In the genomic region with DNA sequence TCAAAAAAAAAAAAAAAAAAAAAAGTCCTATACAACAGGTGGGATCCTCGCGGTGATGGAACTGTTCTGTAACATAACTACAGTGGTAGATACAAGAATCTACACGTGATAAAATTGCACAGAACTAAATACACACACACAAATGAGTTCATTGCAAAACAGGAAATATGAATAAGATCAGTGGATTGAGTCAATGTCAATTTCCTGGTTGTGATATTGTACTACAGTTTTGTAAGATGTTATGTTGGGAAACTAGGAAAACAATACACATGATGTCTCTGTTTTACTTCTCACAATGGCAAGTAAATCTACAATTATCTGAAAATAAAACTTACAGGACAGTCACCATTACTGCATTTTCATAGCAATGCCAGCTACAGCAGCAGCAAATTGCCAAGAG, we compare ENCODE assay signal across 16 cellular contexts. TPM values are rescaled to one million over a fixed set of nuclear protein-coding genes. Genes with fewer than 3 reads are reported as not detected.
DNase-seq lines count a peak whose midpoint lies in the region; ATAC-seq and TF ChIP-seq lines count a peak whose summit lies in the region.
"Had no signal": no experiment of that assay in that cellular context is flagged by ENCODE, and none has a peak within 500 bp of the region (broad histone marks: within the 10 kb centered on the region; RNA-seq: fewer than 3 reads in every experiment).

No MANE protein-coding gene starts in this region.

- no peaks in the 10 kb centered on the region for H3K9me2 ChIP-seq in GM23248 (ENCODE audit: insufficient read depth)

- no peaks in the 10 kb centered on the region for H3K9me3 ChIP-seq in GM23248 (ENCODE audit: low read depth)
- no peaks in the 10 kb centered on the region for H3K9me3 ChIP-seq in neutrophil

- ATAC-seq in GM21528 (IDR thresholded peaks at IDR 0.05; ENCODE audit: low FRiP score, unreplicated experiment) = no peak
- ATAC-seq: left ventricle myocardium superior had no signal

- no peak for TF ChIP-seq CTCF in neutrophil (IDR thresholded peaks at IDR 0.05)

- WGBS in GM23248 (ENCODE audit: low coverage in 1 of 2, low lambda C conversion rate in 2 of 2, missing lambda C conversion rate in 2 of 2), 2 experiments = 78 to 81% methylated on average over 3 of the region's 3 CpGs

- DNase-seq in GM23248 (peak; percentile 52), NOMO-1 treated with DMSO at 0.1 percent for 48 hours (lab: John Stamatoyannopoulos, UW; ENCODE audit: unreplicated experiment) (peak; percentile 81), dermis microvascular lymphatic vessel endothelial cell (ENCODE audit: low read depth in 2 of 2) (peak; percentile 57 to 90), iPS-NIHi7 (ENCODE audit: extremely low spot score) (no peak), medulla oblongata (ENCODE audit: extremely low spot score) (no peak), NCI-H1105 (lab: John Stamatoyannopoulos, UW) (no peak)
- DNase-seq: activated CD4-positive, alpha-beta T cell treated with anti-CD3 and anti-CD28 coated beads for 1 hour; activated CD8-positive, alpha-beta memory T cell treated with anti-CD3 and anti-CD28 coated beads, Interleukin-2, amount 50 U/mL, for 48 hours; activated naive CD4-positive, alpha-beta T cell treated with Interleukin-2 at 50 U/mL for 16 hours; Karpas-422; left ventricle myocardium superior; NCI-H82; retina; Right ventricle myocardium superior had no signal

- H3K27me3 ChIP-seq in GM23248 (replicated peaks; ENCODE audit: insufficient read depth) (no peaks in the 10 kb centered on the region), neutrophil (no peaks in the 10 kb centered on the region)

- H3K4me1 ChIP-seq in GM23248 (ENCODE audit: insufficient read depth) (no peaks in the 10 kb centered on the region), neutrophil (ENCODE audit: control insufficient read depth in 1 of 2, insufficient read depth in 1 of 2, low read depth in 1 of 2, low read length in 1 of 2) (peaks cover 45 to 50% of the 10 kb centered on the region in 2 experiments)

- H3K9ac ChIP-seq in GM23248 = no peak overlapping the region

- no peak overlapping the region for H2AFZ ChIP-seq in GM23248

- H3K27ac ChIP-seq in GM23248 (peak overlapping the region; percentile 16; the same call in 1 of the 2 replicates), neutrophil (peak overlapping the region; percentile 82)

- no peak overlapping the region for H3K4me2 ChIP-seq in GM23248 (ENCODE audit: unreplicated experiment)

- H3K36me3 ChIP-seq in GM23248 (ENCODE audit: low read depth) (no peaks in the 10 kb centered on the region), neutrophil (no peaks in the 10 kb centered on the region)

- no peaks in the 10 kb centered on the region for H3F3A ChIP-seq in GM23248 (ENCODE audit: insufficient read depth)

- H3K79me2 ChIP-seq in GM23248 (ENCODE audit: insufficient read depth) = no peaks in the 10 kb centered on the region

- in situ Hi-C loops in GM23248 (cut with MboI) = no loop called here

- H3K4me3 ChIP-seq in GM23248 = no peak overlapping the region
- peak overlapping the region; percentile 5 to 43 for H3K4me3 ChIP-seq in neutrophil (ENCODE audit: low read depth in 1 of 2, low read length in 1 of 2)

- H4K20me1 ChIP-seq in GM23248 (ENCODE audit: insufficient read depth) = no peaks in the 10 kb centered on the region

RNA-seq across cellular contexts. Expression of a gene that starts 59.8 kb away (rescaled TPM):
- 10.3 and 24.4 TPM in 2 replicates for total RNA-seq in GM23248 (2014; rRNA removed; shearing (Covaris generic))
- 25.3 and 26.1 TPM in 2 replicates for polyA plus RNA-seq in GM23248 (2016; fragmentation: Nextera tagmentation; extraction: Ambion mirVana)
- 11.4 and 15.7 TPM in 2 replicates for total RNA-seq in dermis microvascular lymphatic vessel endothelial cell

Comparison
In these comparisons a context has a peak if more than half of its experiments do, and no peak if none do; other contexts are left out.
1. DNase-seq: peak in GM23248 (single experiment), NOMO-1 treated with DMSO at 0.1 percent for 48 hours (single experiment) and dermis microvascular lymphatic vessel endothelial cell (2 of 2); none in iPS-NIHi7 (single experiment), medulla oblongata (single experiment) and NCI-H1105 (single experiment).